ENCODE assay signal across 8 cellular contexts in the genomic region with DNA sequence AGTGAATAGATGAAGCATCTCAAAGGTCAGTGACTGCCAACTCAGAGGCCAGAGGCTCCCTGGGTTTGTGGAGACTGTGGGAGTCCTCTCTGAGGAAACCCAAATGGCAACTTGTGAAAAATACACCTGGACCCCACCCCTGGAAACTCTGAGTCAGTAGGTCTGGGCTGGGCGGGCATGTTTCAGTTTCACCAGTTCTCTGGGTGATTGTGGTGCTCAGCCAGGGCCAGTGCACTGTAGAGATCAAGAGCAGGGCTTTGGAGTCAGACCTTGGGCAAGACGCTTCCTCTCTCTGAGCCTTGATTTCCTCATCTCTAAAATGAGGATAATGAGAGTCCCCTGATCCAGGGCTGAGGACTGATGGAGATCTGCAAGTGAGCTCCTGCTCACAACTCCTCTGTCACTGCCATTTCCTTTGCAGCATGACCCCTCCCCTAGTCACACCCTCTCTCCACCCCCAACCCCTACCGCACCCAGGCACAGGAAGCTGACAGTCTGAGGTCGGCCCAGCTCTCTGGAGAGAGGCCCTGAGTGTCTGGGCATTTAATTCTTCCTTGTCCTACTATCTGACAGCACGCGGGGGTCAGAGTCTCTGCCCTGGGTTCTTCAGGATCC. TPM values are rescaled to one million over a fixed set of nuclear protein-coding genes. Genes with fewer than 3 reads are reported as not detected.
DNase-seq lines count a peak whose midpoint lies in the region; ATAC-seq, FAIRE-seq and TF ChIP-seq lines count a peak whose summit lies in the region.

No MANE protein-coding gene starts in this region.

- peak overlapping the region; percentile 85 for H3K4me3 Mint-ChIP-seq in activated CD4-positive, alpha-beta T cell treated with anti-CD3 and anti-CD28 coated beads, Interleukin-2, amount 10 ng/mL, durations not matched to agents 24 days and 14 days
- no peak overlapping the region for H3K4me3 Mint-ChIP-seq in endothelial cell (ENCODE audit: unreplicated experiment)

- no peaks in the 10 kb centered on the region for H3K36me3 ChIP-seq in Karpas-422 (ENCODE audit: insufficient read depth, low read length)
- H3K36me3 ChIP-seq in pancreas: no peaks in the 10 kb centered on the region

- TF ChIP-seq CTCF in endothelial cell (IDR thresholded peaks at IDR 0.05; ENCODE audit: unreplicated experiment): no peak
- TF ChIP-seq CTCF in pancreas (IDR thresholded peaks at IDR 0.05): no peak

- H3K9me3 ChIP-seq in Karpas-422 (ENCODE audit: low read length) (no peaks in the 10 kb centered on the region), pancreas (no peaks in the 10 kb centered on the region)

- no peaks in the 10 kb centered on the region for H3K9me2 ChIP-seq in Karpas-422 (replicated peaks; ENCODE audit: insufficient read depth, low read length)

- H3K36me3 Mint-ChIP-seq in activated CD4-positive, alpha-beta T cell treated with anti-CD3 and anti-CD28 coated beads, Interleukin-2, amount 10 ng/mL, durations not matched to agents 24 days and 14 days (ENCODE audit: low read depth): peaks cover 46% of the 10 kb centered on the region
- H3K36me3 Mint-ChIP-seq in endothelial cell (ENCODE audit: low read depth, unreplicated experiment): peaks cover 4% of the 10 kb centered on the region

- H3K9me3 Mint-ChIP-seq in activated CD4-positive, alpha-beta T cell treated with anti-CD3 and anti-CD28 coated beads, Interleukin-2, amount 10 ng/mL, durations not matched to agents 24 days and 14 days: no peaks in the 10 kb centered on the region
- no peaks in the 10 kb centered on the region for H3K9me3 Mint-ChIP-seq in endothelial cell (ENCODE audit: unreplicated experiment)

- H3K27ac ChIP-seq in Karpas-422 (ENCODE audit: low read length) (peak overlapping the region; percentile 47), pancreas (peak overlapping the region in 1 of 4 donors; percentile 33)

- no peaks in the 10 kb centered on the region for H4K20me1 ChIP-seq in Karpas-422 (ENCODE audit: insufficient read depth, low read depth, low read length)

- H3K4me3 ChIP-seq in GM08714 (ENCODE audit: low read length) (peak overlapping the region; percentile 55; the same call in 1 of the 2 replicates), Karpas-422 (ENCODE audit: low read length) (peak overlapping the region; percentile 42; the same call in 1 of the 2 replicates), pancreas (no peak overlapping the region)

- ATAC-seq in GM21723 (IDR thresholded peaks at IDR 0.05; ENCODE audit: unreplicated experiment) (peak; percentile 77), pancreas (peak in 3 of 4 donors; percentile 44 to 56 (median 45))

- peaks cover 55% of the 10 kb centered on the region for H3K4me1 Mint-ChIP-seq in activated CD4-positive, alpha-beta T cell treated with anti-CD3 and anti-CD28 coated beads, Interleukin-2, amount 10 ng/mL, durations not matched to agents 24 days and 14 days
- H3K4me1 Mint-ChIP-seq in endothelial cell (ENCODE audit: unreplicated experiment): peaks cover 28% of the 10 kb centered on the region

- peaks cover 42% of the 10 kb centered on the region for H3K4me1 ChIP-seq in Karpas-422 (ENCODE audit: low read length)
- peaks cover 0 to 5% (median 0%) of the 10 kb centered on the region in 3 donors for H3K4me1 ChIP-seq in pancreas

- H3K27me3 Mint-ChIP-seq in activated CD4-positive, alpha-beta T cell treated with anti-CD3 and anti-CD28 coated beads, Interleukin-2, amount 10 ng/mL, durations not matched to agents 24 days and 14 days: no peaks in the 10 kb centered on the region
- H3K27me3 Mint-ChIP-seq in endothelial cell (ENCODE audit: unreplicated experiment): peaks cover 10% of the 10 kb centered on the region

- no peak for FAIRE-seq in pancreas (lab: Jason Lieb, UNC)
- no peak for FAIRE-seq in urothelium cell line (lab: Jason Lieb, UNC)

- H3K9ac ChIP-seq in Karpas-422 (ENCODE audit: low read length): peak overlapping the region; percentile 63

- intact Hi-C loops in activated CD4-positive, alpha-beta T cell treated with anti-CD3 and anti-CD28 coated beads, Interleukin-2, amount 10 ng/mL, durations not matched to agents 24 days and 14 days (cut with micrococcal nuclease): loop anchor here (1.0 to 2.0 kb wide), 5 partner anchors 9 to 426 kb away; a partner anchor contains a TSS
- intact Hi-C loops in pancreas (cut with DNase I): no loop called here
- intact Hi-C loops in posterior cingulate gyrus (cut with DNase I): no loop called here

- peak; percentile 81 for DNase-seq in Karpas-422
- DNase-seq in activated CD4-positive, alpha-beta T cell treated with anti-CD3 and anti-CD28 coated beads, Interleukin-2, amount 10 ng/mL, durations not matched to agents 24 days and 14 days: peak; percentile 97
- no peak for DNase-seq in endothelial cell (ENCODE audit: low spot score)
- DNase-seq in pancreas: peak in 1 of 6 donors; percentile 52
- DNase-seq in urothelium cell line (ENCODE audit: low spot score): peak; percentile 54
- DNase-seq in posterior cingulate gyrus: no peak

- H3K4me2 ChIP-seq in Karpas-422 (ENCODE audit: low read depth, low read length, poor library complexity, severe bottlenecking): peak overlapping the region; percentile 52

- H3K27me3 ChIP-seq in Karpas-422 (ENCODE audit: low read length) (no peaks in the 10 kb centered on the region), pancreas (no peaks in the 10 kb centered on the region)

- peak overlapping the region; percentile 96 for H3K27ac Mint-ChIP-seq in activated CD4-positive, alpha-beta T cell treated with anti-CD3 and anti-CD28 coated beads, Interleukin-2, amount 10 ng/mL, durations not matched to agents 24 days and 14 days
- H3K27ac Mint-ChIP-seq in endothelial cell (ENCODE audit: unreplicated experiment): peak overlapping the region; percentile 76

- no peak overlapping the region for H2AFZ ChIP-seq in Karpas-422 (ENCODE audit: low read length)

- peaks cover 69% of the 10 kb centered on the region for H3K79me2 ChIP-seq in Karpas-422 (ENCODE audit: low read length)

- WGBS in pancreas, 2 donors: 65 to 66% methylated on average over 6 of the region's 6 CpGs

RNA-seq across cellular contexts. Expression of a gene that starts 5.1 kb away (rescaled TPM):
- 31.3 and 69.9 TPM in 2 replicates for total RNA-seq in Karpas-422 (2014; rRNA removed; shearing (Covaris generic); ENCODE audit: low replicate concordance)
- total RNA-seq in activated CD4-positive, alpha-beta T cell treated with anti-CD3 and anti-CD28 coated beads, Interleukin-2, amount 10 ng/mL, durations not matched to agents 24 days and 14 days: 103 and 113 TPM in 2 replicates
- total RNA-seq in endothelial cell (ENCODE audit: unreplicated experiment): 24.0 TPM
- 10 to 100 TPM in 5 of 6 donors, 1 to 10 TPM in 1; 9.4 to 14.0 (median 12.8) TPM for total RNA-seq in pancreas
- 10 to 100 TPM; 37.9 to 40.6 TPM for polyA plus RNA-seq in pancreas

RNA-seq across cellular contexts. Expression of a gene that starts 39.6 kb away (rescaled TPM):
- total RNA-seq in Karpas-422 (2014; rRNA removed; shearing (Covaris generic); ENCODE audit: low replicate concordance): 2.5 and 3.2 TPM in 2 replicates
- total RNA-seq in activated CD4-positive, alpha-beta T cell treated with anti-CD3 and anti-CD28 coated beads, Interleukin-2, amount 10 ng/mL, durations not matched to agents 24 days and 14 days: 19.0 TPM in 2 replicates
- total RNA-seq in endothelial cell (ENCODE audit: unreplicated experiment): 38.7 TPM
- 10 to 100 TPM in 2 of 6 donors, 1 to 10 TPM in 4; 4.4 to 12.3 (median 6.0) TPM for total RNA-seq in pancreas
- polyA plus RNA-seq in pancreas: 10 to 100 TPM; 10.3 to 14.1 TPM

RNA-seq across cellular contexts. Expression of a gene that starts 43.2 kb away (rescaled TPM):
- total RNA-seq in Karpas-422 (2014; rRNA removed; shearing (Covaris generic); ENCODE audit: low replicate concordance): 24.4 and 40.3 TPM in 2 replicates
- 31.0 and 31.4 TPM in 2 replicates for total RNA-seq in activated CD4-positive, alpha-beta T cell treated with anti-CD3 and anti-CD28 coated beads, Interleukin-2, amount 10 ng/mL, durations not matched to agents 24 days and 14 days
- total RNA-seq in endothelial cell (ENCODE audit: unreplicated experiment): 26.4 TPM
- total RNA-seq in pancreas: 10 to 100 TPM; 14.9 to 25.0 (median 16.3) TPM
- polyA plus RNA-seq in pancreas: 10 to 100 TPM; 48.2 to 51.1 TPM

Comparison
In these comparisons a context has a peak if more than half of its experiments do, and no peak if none do; other contexts are left out.
1. H3K4me3 ChIP-seq: peak in GM08714 (single experiment) and Karpas-422 (single experiment); none in pancreas (0 of 4).
2. DNase-seq: peak in Karpas-422 (single experiment), activated CD4-positive, alpha-beta T cell treated with anti-CD3 and anti-CD28 coated beads, Interleukin-2, amount 10 ng/mL, durations not matched to agents 24 days and 14 days (single experiment) and urothelium cell line (single experiment); none in endothelial cell (single experiment) and posterior cingulate gyrus (0 of 10).